17 cellular contexts compared by ENCODE assay signal in genomic region chr10:26093229-26093628, GRCh38.
DNase-seq lines count a peak whose midpoint lies in the region; ATAC-seq and TF ChIP-seq lines count a peak whose summit lies in the region.
"Had no signal": no experiment of that assay in that cellular context is flagged by ENCODE, and none has a peak within 500 bp of the region (broad histone marks: within the 10 kb centered on the region; RNA-seq: fewer than 3 reads in every experiment).

No MANE protein-coding gene starts in this region.

- H3K27me3 Mint-ChIP-seq in activated naive CD8-positive, alpha-beta T cell treated with anti-CD3 and anti-CD28 coated beads, Interleukin-2, amount 50 U/mL, for 24 hours, result peaks cover 5% of the 10 kb centered on the region
- no peaks in the 10 kb centered on the region for H3K27me3 Mint-ChIP-seq in activated naive CD8-positive, alpha-beta T cell treated with anti-CD3 and anti-CD28 coated beads for 36 hours
- peaks cover 17% of the 10 kb centered on the region for H3K27me3 Mint-ChIP-seq in MCF 10A (ENCODE audit: insufficient read depth, unreplicated experiment)
- H3K27me3 Mint-ChIP-seq in natural killer cell (ENCODE audit: low read depth in 2 of 2), result no peaks in the 10 kb centered on the region
- H3K27me3 Mint-ChIP-seq: B cell; CD4-positive, alpha-beta T cell had no signal

- ATAC-seq in activated naive CD8-positive, alpha-beta T cell treated with anti-CD3 and anti-CD28 coated beads, Interleukin-2, amount 50 U/mL, for 24 hours, result peak; percentile 20
- ATAC-seq in GM18868 (IDR thresholded peaks at IDR 0.05; ENCODE audit: unreplicated experiment), result peak; percentile 61
- ATAC-seq in stimulated activated effector memory CD8-positive, alpha-beta T cell treated with anti-CD3 and anti-CD28 coated beads, Interleukin-12 subunit alpha, Interleukin-12 subunit beta, amount 100 ng/mL, for 72 hours, result peak; percentile 26
- no peak for ATAC-seq in natural killer cell
- ATAC-seq: A549; CD8-positive, alpha-beta T cell had no signal

- TF ChIP-seq CTCF in MCF 10A (IDR thresholded peaks at IDR 0.05; ENCODE audit: unreplicated experiment) (no peak), natural killer cell (IDR thresholded peaks at IDR 0.05) (no peak)

- H3K9me3 Mint-ChIP-seq in activated naive CD8-positive, alpha-beta T cell treated with anti-CD3 and anti-CD28 coated beads, Interleukin-2, amount 50 U/mL, for 24 hours, result no peaks in the 10 kb centered on the region
- no peaks in the 10 kb centered on the region for H3K9me3 Mint-ChIP-seq in activated naive CD8-positive, alpha-beta T cell treated with anti-CD3 and anti-CD28 coated beads for 36 hours
- peaks cover 2% of the 10 kb centered on the region for H3K9me3 Mint-ChIP-seq in stimulated activated effector memory CD8-positive, alpha-beta T cell treated with anti-CD3 and anti-CD28 coated beads, Interleukin-12 subunit alpha, Interleukin-12 subunit beta, amount 100 ng/mL, for 72 hours
- no peaks in the 10 kb centered on the region for H3K9me3 Mint-ChIP-seq in MCF 10A (ENCODE audit: unreplicated experiment)
- H3K9me3 Mint-ChIP-seq in natural killer cell, result no peaks in the 10 kb centered on the region
- H3K9me3 Mint-ChIP-seq: CD4-positive, alpha-beta T cell; CD8-positive, alpha-beta T cell had no signal

- H3K4me1 Mint-ChIP-seq in activated naive CD8-positive, alpha-beta T cell treated with anti-CD3 and anti-CD28 coated beads, Interleukin-2, amount 50 U/mL, for 24 hours, result no peaks in the 10 kb centered on the region
- H3K4me1 Mint-ChIP-seq in activated naive CD8-positive, alpha-beta T cell treated with anti-CD3 and anti-CD28 coated beads for 36 hours, result no peaks in the 10 kb centered on the region
- H3K4me1 Mint-ChIP-seq in stimulated activated effector memory CD8-positive, alpha-beta T cell treated with anti-CD3 and anti-CD28 coated beads, Interleukin-12 subunit alpha, Interleukin-12 subunit beta, amount 100 ng/mL, for 72 hours, result no peaks in the 10 kb centered on the region
- H3K4me1 Mint-ChIP-seq in MCF 10A (ENCODE audit: insufficient read depth, unreplicated experiment) (no peaks in the 10 kb centered on the region), natural killer cell (no peaks in the 10 kb centered on the region)
- H3K4me1 Mint-ChIP-seq: B cell had no signal

- no peaks in the 10 kb centered on the region for H3K36me3 Mint-ChIP-seq in activated naive CD8-positive, alpha-beta T cell treated with anti-CD3 and anti-CD28 coated beads, Interleukin-2, amount 50 U/mL, for 24 hours (ENCODE audit: low read depth)
- no peaks in the 10 kb centered on the region for H3K36me3 Mint-ChIP-seq in activated naive CD8-positive, alpha-beta T cell treated with anti-CD3 and anti-CD28 coated beads for 36 hours
- no peaks in the 10 kb centered on the region for H3K36me3 Mint-ChIP-seq in stimulated activated effector memory CD8-positive, alpha-beta T cell treated with anti-CD3 and anti-CD28 coated beads, Interleukin-12 subunit alpha, Interleukin-12 subunit beta, amount 100 ng/mL, for 72 hours
- H3K36me3 Mint-ChIP-seq in MCF 10A (ENCODE audit: insufficient read depth, unreplicated experiment) (no peaks in the 10 kb centered on the region), natural killer cell (no peaks in the 10 kb centered on the region)
- H3K36me3 Mint-ChIP-seq: CD8-positive, alpha-beta T cell had no signal

- CTCF ChIA-PET in MCF 10A (lab: Yijun Ruan, JAX), result no interaction called here

- BruUV-seq in MCF 10A (replicated peaks; lab: Mats Ljungman, UMichigan), result no TSS peak

- no peak for DNase-seq in activated naive CD8-positive, alpha-beta T cell treated with anti-CD3 and anti-CD28 coated beads, Interleukin-2, amount 50 U/mL, for 24 hours
- no peak for DNase-seq in activated naive CD8-positive, alpha-beta T cell treated with anti-CD3 and anti-CD28 coated beads for 36 hours
- DNase-seq in MV-4-11 (lab: John Stamatoyannopoulos, UW) (peak; percentile 66), MCF 10A (ENCODE audit: unreplicated experiment) (no peak), occipital lobe (lab: John Stamatoyannopoulos, UW) (no peak), natural killer cell (no peak)
- DNase-seq in stimulated activated effector memory CD8-positive, alpha-beta T cell treated with anti-CD3 and anti-CD28 coated beads, Interleukin-12 subunit alpha, Interleukin-12 subunit beta, amount 100 ng/mL, for 72 hours (ENCODE audit: low spot score in 2 of 2), result no peak
- DNase-seq: AML-193; Caco-2; Calu3; CD4-positive, alpha-beta T cell; CD8-positive, alpha-beta T cell; DMS79 treated with DMSO at 0.1 percent for 48 hours; GF-D8 had no signal

- no peak overlapping the region for H3K27ac Mint-ChIP-seq in activated naive CD8-positive, alpha-beta T cell treated with anti-CD3 and anti-CD28 coated beads, Interleukin-2, amount 50 U/mL, for 24 hours
- H3K27ac Mint-ChIP-seq in activated naive CD8-positive, alpha-beta T cell treated with anti-CD3 and anti-CD28 coated beads for 36 hours, result no peak overlapping the region
- H3K27ac Mint-ChIP-seq in stimulated activated effector memory CD8-positive, alpha-beta T cell treated with anti-CD3 and anti-CD28 coated beads, Interleukin-12 subunit alpha, Interleukin-12 subunit beta, amount 100 ng/mL, for 72 hours, result no peak overlapping the region
- H3K27ac Mint-ChIP-seq in MCF 10A (ENCODE audit: low read depth, unreplicated experiment) (no peak overlapping the region), natural killer cell (no peak overlapping the region)
- H3K27ac Mint-ChIP-seq: B cell; CD4-positive, alpha-beta T cell; CD8-positive, alpha-beta T cell had no signal

- intact Hi-C loops in MCF 10A (cut with micrococcal nuclease) (no loop called here), natural killer cell (cut with micrococcal nuclease) (no loop called here)

- no peak overlapping the region for H3K4me3 Mint-ChIP-seq in activated naive CD8-positive, alpha-beta T cell treated with anti-CD3 and anti-CD28 coated beads, Interleukin-2, amount 50 U/mL, for 24 hours
- no peak overlapping the region for H3K4me3 Mint-ChIP-seq in activated naive CD8-positive, alpha-beta T cell treated with anti-CD3 and anti-CD28 coated beads for 36 hours
- H3K4me3 Mint-ChIP-seq in stimulated activated effector memory CD8-positive, alpha-beta T cell treated with anti-CD3 and anti-CD28 coated beads, Interleukin-12 subunit alpha, Interleukin-12 subunit beta, amount 100 ng/mL, for 72 hours, result no peak overlapping the region
- H3K4me3 Mint-ChIP-seq in MCF 10A (ENCODE audit: unreplicated experiment) (no peak overlapping the region), natural killer cell (no peak overlapping the region)
- H3K4me3 Mint-ChIP-seq: B cell; CD4-positive, alpha-beta T cell; CD8-positive, alpha-beta T cell had no signal

- POLR2A ChIA-PET in MCF 10A (lab: Yijun Ruan, JAX), result no interaction called here

Comparison
In these comparisons a context has a peak if more than half of its experiments do, and no peak if none do; other contexts are left out.
1. ATAC-seq: peak in activated naive CD8-positive, alpha-beta T cell treated with anti-CD3 and anti-CD28 coated beads, Interleukin-2, amount 50 U/mL, for 24 hours (single experiment), GM18868 (single experiment) and stimulated activated effector memory CD8-positive, alpha-beta T cell treated with anti-CD3 and anti-CD28 coated beads, Interleukin-12 subunit alpha, Interleukin-12 subunit beta, amount 100 ng/mL, for 72 hours (single experiment); none in natural killer cell (0 of 3).